Comparison of ENCODE assay signal across 8 cellular contexts in genomic region chr17:36072431-36073121, GRCh38. TPM values are rescaled to one million over a fixed set of nuclear protein-coding genes. Genes with fewer than 3 reads are reported as not detected.
DNase-seq lines count a peak whose midpoint lies in the region; ATAC-seq and TF ChIP-seq lines count a peak whose summit lies in the region.

No MANE protein-coding gene starts in this region.

- H3K4me1 Mint-ChIP-seq in activated CD4-positive, alpha-beta T cell treated with anti-CD3 and anti-CD28 coated beads, Interleukin-2, amount 10 ng/mL, durations not matched to agents 24 days and 14 days, result peaks cover 12% of the 10 kb centered on the region

- TF ChIP-seq CTCF in 22Rv1 (IDR thresholded peaks at IDR 0.05) (peak; percentile 90), GM12872 (IDR thresholded peaks at IDR 0.05; ENCODE audit: insufficient read depth, low read depth, low read length) (peak; percentile 86)

- no peaks in the 10 kb centered on the region for H3K9me3 Mint-ChIP-seq in activated CD4-positive, alpha-beta T cell treated with anti-CD3 and anti-CD28 coated beads, Interleukin-2, amount 10 ng/mL, durations not matched to agents 24 days and 14 days

- H3K27ac Mint-ChIP-seq in activated CD4-positive, alpha-beta T cell treated with anti-CD3 and anti-CD28 coated beads, Interleukin-2, amount 10 ng/mL, durations not matched to agents 24 days and 14 days, result no peak overlapping the region

- H3K4me3 Mint-ChIP-seq in activated CD4-positive, alpha-beta T cell treated with anti-CD3 and anti-CD28 coated beads, Interleukin-2, amount 10 ng/mL, durations not matched to agents 24 days and 14 days, result no peak overlapping the region

- intact Hi-C loops in activated CD4-positive, alpha-beta T cell treated with anti-CD3 and anti-CD28 coated beads, Interleukin-2, amount 10 ng/mL, durations not matched to agents 24 days and 14 days (cut with micrococcal nuclease), result loop anchor here (1.0 to 10.0 kb wide), 5 partner anchors 45 to 178 kb away; no protein-coding TSS in a partner anchor

- H3K27ac ChIP-seq in 22Rv1, result no peak overlapping the region

- no peaks in the 10 kb centered on the region for H3K36me3 Mint-ChIP-seq in activated CD4-positive, alpha-beta T cell treated with anti-CD3 and anti-CD28 coated beads, Interleukin-2, amount 10 ng/mL, durations not matched to agents 24 days and 14 days (ENCODE audit: low read depth)

- peak; percentile 35 to 50 for DNase-seq in Kasumi-1 (lab: John Stamatoyannopoulos, UW)
- peak; percentile 87 for DNase-seq in activated CD4-positive, alpha-beta T cell treated with anti-CD3 and anti-CD28 coated beads, Interleukin-2, amount 10 ng/mL, durations not matched to agents 24 days and 14 days
- peak; percentile 39 for DNase-seq in effector CD4-positive, alpha-beta T cell
- peak; percentile 60 for DNase-seq in mucosa of gallbladder (ENCODE audit: low spot score)
- DNase-seq in stromal cell of bone marrow (ENCODE audit: low read depth), result peak; percentile 5

- H3K27me3 Mint-ChIP-seq in activated CD4-positive, alpha-beta T cell treated with anti-CD3 and anti-CD28 coated beads, Interleukin-2, amount 10 ng/mL, durations not matched to agents 24 days and 14 days, result peaks cover 11% of the 10 kb centered on the region

- ATAC-seq in GM19467 (IDR thresholded peaks at IDR 0.05; ENCODE audit: unreplicated experiment), result no peak

RNA-seq across cellular contexts. Expression of gene CCL18, which starts 8.5 kb away (rescaled TPM):
- total RNA-seq in activated CD4-positive, alpha-beta T cell treated with anti-CD3 and anti-CD28 coated beads, Interleukin-2, amount 10 ng/mL, durations not matched to agents 24 days and 14 days, result not detected in 2 replicates
- 0.66 TPM for total RNA-seq in mucosa of gallbladder

RNA-seq across cellular contexts. Expression of gene CCL3, which starts 17.4 kb away (rescaled TPM):
- total RNA-seq in activated CD4-positive, alpha-beta T cell treated with anti-CD3 and anti-CD28 coated beads, Interleukin-2, amount 10 ng/mL, durations not matched to agents 24 days and 14 days, result 403 and 414 TPM in 2 replicates
- 31.7 TPM for total RNA-seq in mucosa of gallbladder

RNA-seq across cellular contexts. Expression of gene CCL4, which starts 31.1 kb away (rescaled TPM):
- 351 and 370 TPM in 2 replicates for total RNA-seq in activated CD4-positive, alpha-beta T cell treated with anti-CD3 and anti-CD28 coated beads, Interleukin-2, amount 10 ng/mL, durations not matched to agents 24 days and 14 days
- total RNA-seq in mucosa of gallbladder, result 27.6 TPM

RNA-seq across cellular contexts. Expression of gene CCL23, which starts 54.8 kb away (rescaled TPM):
- total RNA-seq in activated CD4-positive, alpha-beta T cell treated with anti-CD3 and anti-CD28 coated beads, Interleukin-2, amount 10 ng/mL, durations not matched to agents 24 days and 14 days, result not detected in 2 replicates
- 2.2 TPM for total RNA-seq in mucosa of gallbladder

Comparison
In these comparisons a context has a peak if more than half of its experiments do, and no peak if none do; other contexts are left out.
1. DNase-seq: peak in every context shown above with its lines; median percentile 87 in activated CD4-positive, alpha-beta T cell treated with anti-CD3 and anti-CD28 coated beads, Interleukin-2, amount 10 ng/mL, durations not matched to agents 24 days and 14 days; 60 in mucosa of gallbladder; 42 in Kasumi-1; 39 in effector CD4-positive, alpha-beta T cell; 5 in stromal cell of bone marrow.
2. RNA of gene CCL3, which starts 17.4 kb away (total RNA-seq): 403 to 414 TPM in activated CD4-positive, alpha-beta T cell treated with anti-CD3 and anti-CD28 coated beads, Interleukin-2, amount 10 ng/mL, durations not matched to agents 24 days and 14 days; 31.7 TPM in mucosa of gallbladder (single experiment); every median in the first group is over 10 times any median in the second.
3. RNA of gene CCL4, which starts 31.1 kb away (total RNA-seq): 351 to 370 TPM in activated CD4-positive, alpha-beta T cell treated with anti-CD3 and anti-CD28 coated beads, Interleukin-2, amount 10 ng/mL, durations not matched to agents 24 days and 14 days; 27.6 TPM in mucosa of gallbladder (single experiment); every median in the first group is over 10 times any median in the second.